Comparison of ENCODE assay signal across 8 cellular contexts in genomic region chr2:217858519-217859466, GRCh38.
A peak's percentile ranks its signal among the peaks of the same experiment; 100 is the strongest.
DNase-seq lines count a peak whose midpoint lies in the region; ATAC-seq and TF ChIP-seq lines count a peak whose summit lies in the region.

No MANE protein-coding gene starts in this region.

- H3K9me3 ChIP-seq in breast epithelium, result no peaks in the 10 kb centered on the region
- no peaks in the 10 kb centered on the region for H3K9me3 ChIP-seq in mammary epithelial cell (replicated peaks; ENCODE audit: insufficient read depth, low read length)
- no peaks in the 10 kb centered on the region for H3K9me3 ChIP-seq in vagina

- H3K9ac ChIP-seq in mammary epithelial cell (ENCODE audit: insufficient read depth, low read length), result no peak overlapping the region

- no peaks in the 10 kb centered on the region for H4K20me1 ChIP-seq in mammary epithelial cell (ENCODE audit: insufficient read depth, low read length)

- H3K36me3 ChIP-seq in breast epithelium (no peaks in the 10 kb centered on the region), mammary epithelial cell (ENCODE audit: insufficient read depth, low read length) (no peaks in the 10 kb centered on the region), vagina (peaks cover 0 to 18% of the 10 kb centered on the region in 2 donors)

- peak overlapping the region in 2 of 3 donors; percentile 20 to 39 for H3K4me3 ChIP-seq in breast epithelium
- H3K4me3 ChIP-seq in mammary epithelial cell (replicated peaks in 1 of 3; ENCODE audit: insufficient read depth in 1 of 3, low read depth in 2 of 3, low read length in 3 of 3), result no peak overlapping the region
- H3K4me3 ChIP-seq in epithelial cell of esophagus (ENCODE audit: low read length), result no peak overlapping the region
- H3K4me3 ChIP-seq in vagina, result peak overlapping the region; percentile 22 to 32

- 59% methylated on average over 6 of the region's 11 CpGs for WGBS in mammary epithelial cell (ENCODE audit: low coverage, missing lambda C conversion rate)

- H3K27me3 ChIP-seq in breast epithelium, result no peaks in the 10 kb centered on the region
- no peaks in the 10 kb centered on the region for H3K27me3 ChIP-seq in mammary epithelial cell (ENCODE audit: insufficient read depth, low read length)
- H3K27me3 ChIP-seq in vagina, result no peaks in the 10 kb centered on the region

- no peak for DNase-seq in breast epithelium (ENCODE audit: low spot score in 2 of 2)
- DNase-seq in mammary epithelial cell, result no peak
- DNase-seq in epithelial cell of esophagus (ENCODE audit: low read depth), result peak; percentile 26
- peak; percentile 82 for DNase-seq in mucosa of gallbladder (ENCODE audit: low spot score)
- no peak for DNase-seq in vagina (ENCODE audit: extremely low spot score in 2 of 2)
- DNase-seq in CD1c-positive myeloid dendritic cell (ENCODE audit: extremely low spot score), result no peak
- DNase-seq in NCI-H1048 (lab: John Stamatoyannopoulos, UW), result no peak

- H3K79me2 ChIP-seq in mammary epithelial cell (ENCODE audit: insufficient read depth, low read length), result no peaks in the 10 kb centered on the region

- CTCF ChIA-PET in mammary epithelial cell (lab: Charles Lee; ENCODE audit: low non-redundant PET), result no interaction called here

- dilution Hi-C loops in mammary epithelial cell (cut with HindIII; ENCODE audit: low sequenced_read_pairs), result no loop called here

- TF ChIP-seq CTCF in breast epithelium (IDR thresholded peaks at IDR 0.05) (no peak), mammary epithelial cell (conservative IDR thresholded peaks at IDR 0.05 in 1 of 2, IDR thresholded peaks at IDR 0.05 in 1 of 2; ENCODE audit: extremely low read depth in 1 of 2, insufficient read depth in 1 of 2, low read depth in 1 of 2, low read length in 2 of 2) (no peak), epithelial cell of esophagus (IDR thresholded peaks at IDR 0.05; ENCODE audit: insufficient read depth, low read depth, low read length, missing control alignments) (no peak), vagina (IDR thresholded peaks at IDR 0.05) (no peak)

- BruUV-seq in mammary epithelial cell (replicated peaks; lab: Mats Ljungman, UMichigan), result no TSS peak

- H3K27ac ChIP-seq in breast epithelium (peak overlapping the region; percentile 55 to 85), mammary epithelial cell (ENCODE audit: insufficient read depth, low read depth, low read length) (no peak overlapping the region), vagina (peak overlapping the region; percentile 87)

- in situ Hi-C loops in mammary epithelial cell (cut with MboI; ENCODE audit: low sequenced_read_pairs in 2 of 2), result no loop called here

- no peak for TF ChIP-seq POLR2A in breast epithelium (IDR thresholded peaks at IDR 0.05)
- no peak for TF ChIP-seq POLR2A in vagina (IDR thresholded peaks at IDR 0.05)

- no peak for ATAC-seq in activated CD4-positive, CD25-positive, alpha-beta regulatory T cell treated with anti-CD3 and anti-CD28 coated beads, Interleukin-2, amount 50 U/mL, for 24 hours

- H3K4me2 ChIP-seq in mammary epithelial cell (ENCODE audit: insufficient read depth, low read depth, low read length), result no peak overlapping the region

- H2AFZ ChIP-seq in mammary epithelial cell (ENCODE audit: low read depth, low read length), result no peak overlapping the region

- no peaks in the 10 kb centered on the region for H3K4me1 ChIP-seq in breast epithelium
- no peaks in the 10 kb centered on the region for H3K4me1 ChIP-seq in mammary epithelial cell (ENCODE audit: insufficient read depth, low read length)
- H3K4me1 ChIP-seq in vagina, result peaks cover 50% of the 10 kb centered on the region

- intact Hi-C loops in breast epithelium (cut with DNase I; ENCODE audit: low total_unique reads) (no loop called here), mammary epithelial cell (cut with micrococcal nuclease) (no loop called here), vagina (cut with DNase I) (no loop called here)

Comparison
In these comparisons a context has a peak if more than half of its experiments do, and no peak if none do; other contexts are left out.
1. H3K4me3 ChIP-seq: peak in breast epithelium (2 of 3) and vagina (2 of 2); none in mammary epithelial cell (0 of 3) and epithelial cell of esophagus (single experiment).
2. DNase-seq: peak in epithelial cell of esophagus (single experiment) and mucosa of gallbladder (single experiment); none in breast epithelium (0 of 2), mammary epithelial cell (single experiment), vagina (0 of 2), CD1c-positive myeloid dendritic cell (single experiment) and NCI-H1048 (single experiment).